Comparison of ENCODE assay signal across 1 cellular context in the genomic region with DNA sequence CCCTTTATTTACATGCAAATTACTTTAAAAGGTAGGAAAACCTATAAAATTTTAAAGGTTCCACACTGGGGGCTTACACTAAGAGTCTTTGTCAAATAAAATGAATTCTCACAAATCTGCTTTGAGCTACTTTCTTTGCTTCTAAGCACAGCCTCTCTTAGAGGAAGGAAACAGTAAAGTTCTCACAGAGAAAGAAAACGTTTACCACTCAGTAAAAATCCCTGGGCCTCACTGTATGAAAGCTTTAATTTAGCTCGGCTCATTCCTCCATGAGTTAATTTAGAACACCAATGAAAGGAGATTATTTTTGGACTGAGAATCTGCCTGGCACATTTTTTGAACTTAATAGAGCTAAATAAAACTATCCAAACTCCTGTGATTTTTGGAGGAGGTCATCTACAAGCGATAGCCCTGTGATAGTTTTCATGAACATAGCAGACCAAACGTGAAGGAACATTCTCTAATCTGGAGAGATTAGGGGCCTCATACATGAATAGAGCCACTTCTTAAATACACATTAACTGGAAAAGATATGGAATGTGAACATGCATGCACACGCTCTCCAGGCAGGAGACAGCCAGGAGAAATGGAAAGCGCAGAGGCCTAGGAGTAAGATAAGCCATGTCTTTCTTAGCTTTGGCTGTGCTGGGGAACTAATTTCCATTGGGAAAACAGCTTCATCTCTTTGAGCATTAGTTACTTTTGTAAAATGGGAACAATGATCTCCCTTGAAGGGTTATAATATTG.
TF ChIP-seq lines count a peak whose summit lies in the region.

No MANE protein-coding gene starts in this region.

TF ChIP-seq in IMR-90, 13 proteins besides CTCF, POLR2A, EP300 and RAD21 (continued from another document):
- TF ChIP-seq MAFK (IDR thresholded peaks at IDR 0.05; ENCODE audit: low read depth, low read length) = no peak
- TF ChIP-seq RFX5 (IDR thresholded peaks at IDR 0.05; ENCODE audit: low read depth, low read length) = no peak
TF ChIP-seq in IMR-90: peak in this region for 0.
